In the genomic region with DNA sequence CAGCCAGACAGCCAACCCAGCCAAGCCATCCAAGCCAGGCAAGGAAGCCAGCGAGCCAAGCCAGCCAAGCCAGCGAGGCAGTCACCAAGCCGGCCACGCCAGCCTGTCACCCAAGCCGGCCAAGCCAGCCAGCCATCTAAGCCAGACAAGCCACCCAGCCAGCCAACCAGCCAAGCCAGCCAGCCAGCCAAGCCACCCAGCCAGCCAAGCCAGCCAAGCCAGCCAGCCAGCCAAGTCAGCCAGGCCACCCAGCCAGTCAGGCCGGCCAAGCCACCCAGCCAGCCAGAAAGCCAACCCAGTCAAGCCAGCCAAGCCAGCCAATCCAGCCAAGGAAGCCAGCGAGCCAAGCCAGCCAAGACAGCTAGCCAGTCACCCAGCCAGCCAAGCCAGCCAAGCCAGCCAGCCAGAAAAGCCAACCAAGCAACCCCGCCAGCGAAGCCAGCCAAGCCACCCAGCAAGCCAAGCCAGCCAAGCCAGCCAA, we compare ENCODE assay signal across 12 cellular contexts.
DNase-seq lines count a peak whose midpoint lies in the region; ATAC-seq, FAIRE-seq and TF ChIP-seq lines count a peak whose summit lies in the region.
"Had no signal": no experiment of that assay in that cellular context is flagged by ENCODE, and none has a peak within 500 bp of the region (broad histone marks: within the 10 kb centered on the region; RNA-seq: fewer than 3 reads in every experiment).

No MANE protein-coding gene starts in this region.

- H3K9me3 ChIP-seq in prostate gland (no peaks in the 10 kb centered on the region), smooth muscle cell (replicated peaks; ENCODE audit: low read depth) (peaks cover 53% of the 10 kb centered on the region)

- FAIRE-seq in GM19239 (lab: Jason Lieb, UNC): no peak
- FAIRE-seq: GM12878 had no signal

- H3K27ac ChIP-seq in prostate gland: no peak overlapping the region
- no peak overlapping the region for H3K27ac ChIP-seq in smooth muscle cell (ENCODE audit: low read depth)
- H3K27ac ChIP-seq: epithelial cell of prostate had no signal

- DNase-seq in GM19239 (ENCODE audit: insufficient read length, low spot score) (peak; percentile 64), cardiac septum (ENCODE audit: low spot score) (peak; percentile 89), prostate gland (ENCODE audit: low spot score) (peak; percentile 12), smooth muscle cell (lab: John Stamatoyannopoulos, UW; ENCODE audit: unreplicated experiment) (no peak), NCI-H524 (lab: John Stamatoyannopoulos, UW) (no peak), NCI-H1092 (lab: John Stamatoyannopoulos, UW) (no peak)
- peak; percentile 30 for DNase-seq in activated CD4-positive, alpha-beta T cell treated with anti-CD3 and anti-CD28 coated beads, Interleukin-2, amount 50 U/mL, for 1 hour
- DNase-seq: stimulated activated naive B cell treated with anti-CD40 and anti-IgM and Interleukin-4, amounts not matched to agents 10 μg/mL and 1 μg/mL and 100 μg/mL, for 72 hours had no signal

- H3K4me3 ChIP-seq in prostate gland: no peak overlapping the region
- H3K4me3 ChIP-seq in smooth muscle cell: no peak overlapping the region
- H3K4me3 ChIP-seq: GM12878 had no signal

- no peaks in the 10 kb centered on the region for H3F3A ChIP-seq in smooth muscle cell (ENCODE audit: low read depth)

- H3K36me3 ChIP-seq in prostate gland: no peaks in the 10 kb centered on the region
- no peaks in the 10 kb centered on the region for H3K36me3 ChIP-seq in smooth muscle cell (ENCODE audit: low read depth)

- H3K4me2 ChIP-seq in smooth muscle cell: no peak overlapping the region

- ATAC-seq in HG02938 (IDR thresholded peaks at IDR 0.05; ENCODE audit: unreplicated experiment): no peak
- ATAC-seq: GM12878; naive thymus-derived CD8-positive, alpha-beta T cell had no signal

- WGBS in prostate gland: 73% methylated on average over 9 of the region's 9 CpGs
- WGBS in smooth muscle cell (ENCODE audit: low lambda C conversion rate): 76% methylated on average over 9 of the region's 9 CpGs

- H3K79me2 ChIP-seq in smooth muscle cell (ENCODE audit: low read depth): no peaks in the 10 kb centered on the region

- H3K4me1 ChIP-seq in prostate gland (replicated peaks) (no peaks in the 10 kb centered on the region), smooth muscle cell (ENCODE audit: low read depth) (no peaks in the 10 kb centered on the region)

- no peak overlapping the region for H3K9ac ChIP-seq in smooth muscle cell (ENCODE audit: low read depth)

- H2AFZ ChIP-seq in smooth muscle cell (ENCODE audit: low read depth): no peak overlapping the region

- no peaks in the 10 kb centered on the region for H3K27me3 ChIP-seq in prostate gland (replicated peaks; ENCODE audit: insufficient read depth)
- no peaks in the 10 kb centered on the region for H3K27me3 ChIP-seq in smooth muscle cell (ENCODE audit: low read depth)

- intact Hi-C loops in cardiac septum (cut with DNase I) (no loop called here), prostate gland (cut with DNase I) (no loop called here)

- H4K20me1 ChIP-seq in smooth muscle cell (ENCODE audit: low read depth): no peaks in the 10 kb centered on the region

- no peak for TF ChIP-seq CTCF in prostate gland (IDR thresholded peaks at IDR 0.05)
- TF ChIP-seq CTCF in smooth muscle cell (IDR thresholded peaks at IDR 0.05; ENCODE audit: borderline replicate concordance, insufficient read depth, poor library complexity, severe bottlenecking): no peak

- TF ChIP-seq POLR2A in prostate gland (IDR thresholded peaks at IDR 0.05): no peak

Comparison
In these comparisons a context has a peak if more than half of its experiments do, and no peak if none do; other contexts are left out.
1. DNase-seq: peak in GM19239 (single experiment), activated CD4-positive, alpha-beta T cell treated with anti-CD3 and anti-CD28 coated beads, Interleukin-2, amount 50 U/mL, for 1 hour (single experiment), cardiac septum (single experiment) and prostate gland (single experiment); none in smooth muscle cell (single experiment), NCI-H524 (0 of 2) and NCI-H1092 (single experiment).